Comparison of ENCODE assay signal across 17 cellular contexts in genomic region chr3:129348734-129349133, GRCh38.
"Had no signal": no experiment of that assay in that cellular context is flagged by ENCODE, and none has a peak within 500 bp of the region (broad histone marks: within the 10 kb centered on the region; RNA-seq: fewer than 3 reads in every experiment).

No MANE protein-coding gene starts in this region.

- H3K4me3 ChIP-seq: adrenal gland, body of pancreas, dorsolateral prefrontal cortex, psoas muscle, sigmoid colon had no signal

- H3K27ac ChIP-seq: body of pancreas, dorsolateral prefrontal cortex, psoas muscle, sigmoid colon had no signal

- H3K36me3 Mint-ChIP-seq: natural killer cell, type B pancreatic cell had no signal

- H3K4me1 ChIP-seq: psoas muscle had no signal

- H3K9me3 ChIP-seq: adrenal gland, body of pancreas, psoas muscle, sigmoid colon had no signal

- H3K4me1 Mint-ChIP-seq: natural killer cell had no signal

- H3K27ac Mint-ChIP-seq: natural killer cell, T-helper 17 cell, type B pancreatic cell had no signal

- H3K27me3 ChIP-seq: adrenal gland, body of pancreas had no signal

- H3K9me3 Mint-ChIP-seq: natural killer cell, type B pancreatic cell had no signal

- DNase-seq: activated CD4-positive, alpha-beta T cell treated with anti-CD3 and anti-CD28 coated beads, Interleukin-2, amount 50 U/mL, for 1 hour; activated naive CD4-positive, alpha-beta T cell treated with anti-CD3 and anti-CD28 coated beads, Interleukin-2, amount 50 U/mL, for 16 hours; activated T-cell treated with anti-CD3 and anti-CD28 coated beads, Interleukin-2, amount 50 U/mL, for 1 hour; body of pancreas; cerebellar nuclear complex; dorsolateral prefrontal cortex; glutamatergic neuron; natural killer cell; nucleus accumbens; sigmoid colon; stimulated activated naive CD4-positive, alpha-beta T cell; substantia nigra; T-helper 17 cell had no signal

- H3K4me3 Mint-ChIP-seq: natural killer cell, T-helper 17 cell, type B pancreatic cell had no signal

- ATAC-seq: body of pancreas, esophagus mucosa, natural killer cell, psoas muscle, T-helper 17 cell had no signal

- H3K36me3 ChIP-seq: adrenal gland, sigmoid colon had no signal
